In the genomic region with DNA sequence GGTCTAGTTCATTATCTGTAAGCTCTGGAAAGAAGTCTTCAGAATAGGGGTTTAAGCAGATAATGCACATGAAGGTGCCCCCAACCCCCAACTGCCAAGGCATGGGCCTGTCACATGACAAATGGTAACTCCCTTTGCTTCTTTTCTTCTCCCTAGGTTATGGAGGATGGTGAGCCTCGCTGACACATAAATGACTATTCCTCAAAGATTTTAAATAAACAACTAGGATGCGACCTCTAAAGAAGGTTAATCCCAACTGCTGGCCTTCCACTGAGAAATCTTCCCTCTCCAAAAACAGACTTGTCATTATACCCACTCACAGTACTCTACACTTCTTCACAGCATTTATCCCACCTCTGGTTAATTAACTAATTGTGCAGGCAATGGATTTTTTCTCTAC, we compare ENCODE assay signal across 1 cellular context.
TF ChIP-seq lines count a peak whose summit lies in the region.

No MANE protein-coding gene starts in this region.

TF ChIP-seq in K562, 482 proteins besides CTCF, POLR2A, EP300 and RAD21 (continued from another document):
- TF ChIP-seq, protein P1, sequence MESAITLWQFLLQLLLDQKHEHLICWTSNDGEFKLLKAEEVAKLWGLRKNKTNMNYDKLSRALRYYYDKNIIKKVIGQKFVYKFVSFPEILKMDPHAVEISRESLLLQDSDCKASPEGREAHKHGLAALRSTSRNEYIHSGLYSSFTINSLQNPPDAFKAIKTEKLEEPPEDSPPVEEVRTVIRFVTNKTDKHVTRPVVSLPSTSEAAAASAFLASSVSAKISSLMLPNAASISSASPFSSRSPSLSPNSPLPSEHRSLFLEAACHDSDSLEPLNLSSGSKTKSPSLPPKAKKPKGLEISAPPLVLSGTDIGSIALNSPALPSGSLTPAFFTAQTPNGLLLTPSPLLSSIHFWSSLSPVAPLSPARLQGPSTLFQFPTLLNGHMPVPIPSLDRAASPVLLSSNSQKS (CRISPR knock-in tag; IDR thresholded peaks at IDR 0.05): no peak
- TF ChIP-seq NFE2 (IDR thresholded peaks at IDR 0.05; ENCODE audit: low read depth) (no peak), RBM25 (IDR thresholded peaks at IDR 0.05; ENCODE audit: low read depth, low read length, severe bottlenecking) (no peak), TBL1XR1 (IDR thresholded peaks at IDR 0.05; ENCODE audit: low read length in 2 of 2) (no peak), NR1H2 (CRISPR knock-in tag; IDR thresholded peaks at IDR 0.05) (no peak), ZBTB7A (IDR thresholded peaks at IDR 0.05; ENCODE audit: borderline replicate concordance, control insufficient read depth, low read depth, low read length) (no peak), NONO (IDR thresholded peaks at IDR 0.05; ENCODE audit: low read depth in 2 of 2, low read length in 1 of 2) (no peak)
- TF ChIP-seq, protein P2, sequence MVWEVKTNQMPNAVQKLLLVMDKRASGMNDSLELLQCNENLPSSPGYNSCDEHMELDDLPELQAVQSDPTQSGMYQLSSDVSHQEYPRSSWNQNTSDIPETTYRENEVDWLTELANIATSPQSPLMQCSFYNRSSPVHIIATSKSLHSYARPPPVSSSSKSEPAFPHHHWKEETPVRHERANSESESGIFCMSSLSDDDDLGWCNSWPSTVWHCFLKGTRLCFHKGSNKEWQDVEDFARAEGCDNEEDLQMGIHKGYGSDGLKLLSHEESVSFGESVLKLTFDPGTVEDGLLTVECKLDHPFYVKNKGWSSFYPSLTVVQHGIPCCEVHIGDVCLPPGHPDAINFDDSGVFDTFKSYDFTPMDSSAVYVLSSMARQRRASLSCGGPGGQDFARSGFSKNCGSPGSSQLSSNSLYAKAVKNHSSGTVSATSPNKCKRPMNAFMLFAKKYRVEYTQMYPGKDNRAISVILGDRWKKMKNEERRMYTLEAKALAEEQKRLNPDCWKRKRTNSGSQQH (CRISPR knock-in tag; IDR thresholded peaks at IDR 0.05): no peak
- TF ChIP-seq, protein P3, sequence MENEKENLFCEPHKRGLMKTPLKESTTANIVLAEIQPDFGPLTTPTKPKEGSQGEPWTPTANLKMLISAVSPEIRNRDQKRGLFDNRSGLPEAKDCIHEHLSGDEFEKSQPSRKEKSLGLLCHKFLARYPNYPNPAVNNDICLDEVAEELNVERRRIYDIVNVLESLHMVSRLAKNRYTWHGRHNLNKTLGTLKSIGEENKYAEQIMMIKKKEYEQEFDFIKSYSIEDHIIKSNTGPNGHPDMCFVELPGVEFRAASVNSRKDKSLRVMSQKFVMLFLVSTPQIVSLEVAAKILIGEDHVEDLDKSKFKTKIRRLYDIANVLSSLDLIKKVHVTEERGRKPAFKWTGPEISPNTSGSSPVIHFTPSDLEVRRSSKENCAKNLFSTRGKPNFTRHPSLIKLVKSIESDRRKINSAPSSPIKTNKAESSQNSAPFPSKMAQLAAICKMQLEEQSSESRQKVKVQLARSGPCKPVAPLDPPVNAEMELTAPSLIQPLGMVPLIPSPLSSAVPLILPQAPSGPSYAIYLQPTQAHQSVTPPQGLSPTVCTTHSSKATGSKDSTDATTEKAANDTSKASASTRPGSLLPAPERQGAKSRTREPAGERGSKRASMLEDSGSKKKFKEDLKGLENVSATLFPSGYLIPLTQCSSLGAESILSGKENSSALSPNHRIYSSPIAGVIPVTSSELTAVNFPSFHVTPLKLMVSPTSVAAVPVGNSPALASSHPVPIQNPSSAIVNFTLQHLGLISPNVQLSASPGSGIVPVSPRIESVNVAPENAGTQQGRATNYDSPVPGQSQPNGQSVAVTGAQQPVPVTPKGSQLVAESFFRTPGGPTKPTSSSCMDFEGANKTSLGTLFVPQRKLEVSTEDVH (IDR thresholded peaks at IDR 0.05; ENCODE audit: low read depth, partially characterized antibody): no peak
- TF ChIP-seq, protein P4, sequence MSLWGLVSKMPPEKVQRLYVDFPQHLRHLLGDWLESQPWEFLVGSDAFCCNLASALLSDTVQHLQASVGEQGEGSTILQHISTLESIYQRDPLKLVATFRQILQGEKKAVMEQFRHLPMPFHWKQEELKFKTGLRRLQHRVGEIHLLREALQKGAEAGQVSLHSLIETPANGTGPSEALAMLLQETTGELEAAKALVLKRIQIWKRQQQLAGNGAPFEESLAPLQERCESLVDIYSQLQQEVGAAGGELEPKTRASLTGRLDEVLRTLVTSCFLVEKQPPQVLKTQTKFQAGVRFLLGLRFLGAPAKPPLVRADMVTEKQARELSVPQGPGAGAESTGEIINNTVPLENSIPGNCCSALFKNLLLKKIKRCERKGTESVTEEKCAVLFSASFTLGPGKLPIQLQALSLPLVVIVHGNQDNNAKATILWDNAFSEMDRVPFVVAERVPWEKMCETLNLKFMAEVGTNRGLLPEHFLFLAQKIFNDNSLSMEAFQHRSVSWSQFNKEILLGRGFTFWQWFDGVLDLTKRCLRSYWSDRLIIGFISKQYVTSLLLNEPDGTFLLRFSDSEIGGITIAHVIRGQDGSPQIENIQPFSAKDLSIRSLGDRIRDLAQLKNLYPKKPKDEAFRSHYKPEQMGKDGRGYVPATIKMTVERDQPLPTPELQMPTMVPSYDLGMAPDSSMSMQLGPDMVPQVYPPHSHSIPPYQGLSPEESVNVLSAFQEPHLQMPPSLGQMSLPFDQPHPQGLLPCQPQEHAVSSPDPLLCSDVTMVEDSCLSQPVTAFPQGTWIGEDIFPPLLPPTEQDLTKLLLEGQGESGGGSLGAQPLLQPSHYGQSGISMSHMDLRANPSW (CRISPR knock-in tag; IDR thresholded peaks at IDR 0.05): no peak
- TF ChIP-seq, protein P5, sequence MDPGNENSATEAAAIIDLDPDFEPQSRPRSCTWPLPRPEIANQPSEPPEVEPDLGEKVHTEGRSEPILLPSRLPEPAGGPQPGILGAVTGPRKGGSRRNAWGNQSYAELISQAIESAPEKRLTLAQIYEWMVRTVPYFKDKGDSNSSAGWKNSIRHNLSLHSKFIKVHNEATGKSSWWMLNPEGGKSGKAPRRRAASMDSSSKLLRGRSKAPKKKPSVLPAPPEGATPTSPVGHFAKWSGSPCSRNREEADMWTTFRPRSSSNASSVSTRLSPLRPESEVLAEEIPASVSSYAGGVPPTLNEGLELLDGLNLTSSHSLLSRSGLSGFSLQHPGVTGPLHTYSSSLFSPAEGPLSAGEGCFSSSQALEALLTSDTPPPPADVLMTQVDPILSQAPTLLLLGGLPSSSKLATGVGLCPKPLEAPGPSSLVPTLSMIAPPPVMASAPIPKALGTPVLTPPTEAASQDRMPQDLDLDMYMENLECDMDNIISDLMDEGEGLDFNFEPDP (CRISPR knock-in tag; IDR thresholded peaks at IDR 0.05): no peak
